In the genomic region with DNA sequence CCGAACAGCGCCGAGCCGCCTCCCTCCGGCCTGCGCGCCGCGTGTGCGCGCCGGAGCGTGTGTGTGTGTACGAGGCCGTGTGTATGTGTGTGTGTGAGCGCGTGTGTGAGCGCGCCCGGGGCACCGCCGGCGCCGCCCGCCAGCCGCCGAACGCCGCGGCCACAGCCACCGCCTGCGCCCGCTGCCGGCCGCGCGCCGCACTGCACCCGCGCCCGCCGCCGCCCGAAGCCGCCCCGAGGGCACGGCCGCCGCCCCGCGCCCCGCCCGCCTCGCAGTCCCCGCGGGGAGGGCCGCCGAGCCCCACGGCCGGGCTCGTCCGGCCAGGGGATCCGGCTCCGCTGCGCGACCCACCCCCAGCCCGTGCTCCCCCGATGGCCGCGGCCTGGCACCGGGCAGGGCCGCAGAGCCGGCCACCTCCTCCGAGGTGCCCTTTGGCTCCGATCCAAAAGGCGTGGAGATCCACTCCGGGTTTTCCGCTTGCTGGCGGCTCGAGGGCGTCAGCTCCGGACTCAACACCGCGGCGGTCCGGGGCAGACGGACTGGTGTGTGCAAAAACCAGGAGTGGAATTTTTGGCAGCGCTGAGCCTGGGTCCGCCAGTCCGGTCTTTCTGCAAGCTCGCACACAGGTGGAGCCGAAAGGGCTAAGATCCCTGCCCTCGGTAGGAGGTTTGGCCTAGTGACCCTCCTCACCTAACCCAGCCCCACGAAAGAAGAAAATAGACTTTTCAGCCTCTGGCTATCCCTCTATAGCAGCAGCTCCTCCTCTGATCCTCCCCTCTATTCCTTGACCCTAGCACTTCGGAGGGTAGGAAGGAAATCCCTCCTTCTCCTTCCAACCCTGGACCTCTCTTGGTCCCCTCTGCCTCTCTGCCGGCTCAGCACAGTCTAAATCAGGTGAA, we compare ENCODE assay signal across 8 cellular contexts. TPM values are rescaled to one million over a fixed set of nuclear protein-coding genes. Genes with fewer than 3 reads are reported as not detected.
DNase-seq lines count a peak whose midpoint lies in the region; ATAC-seq and TF ChIP-seq lines count a peak whose summit lies in the region.

A gene with protein sequence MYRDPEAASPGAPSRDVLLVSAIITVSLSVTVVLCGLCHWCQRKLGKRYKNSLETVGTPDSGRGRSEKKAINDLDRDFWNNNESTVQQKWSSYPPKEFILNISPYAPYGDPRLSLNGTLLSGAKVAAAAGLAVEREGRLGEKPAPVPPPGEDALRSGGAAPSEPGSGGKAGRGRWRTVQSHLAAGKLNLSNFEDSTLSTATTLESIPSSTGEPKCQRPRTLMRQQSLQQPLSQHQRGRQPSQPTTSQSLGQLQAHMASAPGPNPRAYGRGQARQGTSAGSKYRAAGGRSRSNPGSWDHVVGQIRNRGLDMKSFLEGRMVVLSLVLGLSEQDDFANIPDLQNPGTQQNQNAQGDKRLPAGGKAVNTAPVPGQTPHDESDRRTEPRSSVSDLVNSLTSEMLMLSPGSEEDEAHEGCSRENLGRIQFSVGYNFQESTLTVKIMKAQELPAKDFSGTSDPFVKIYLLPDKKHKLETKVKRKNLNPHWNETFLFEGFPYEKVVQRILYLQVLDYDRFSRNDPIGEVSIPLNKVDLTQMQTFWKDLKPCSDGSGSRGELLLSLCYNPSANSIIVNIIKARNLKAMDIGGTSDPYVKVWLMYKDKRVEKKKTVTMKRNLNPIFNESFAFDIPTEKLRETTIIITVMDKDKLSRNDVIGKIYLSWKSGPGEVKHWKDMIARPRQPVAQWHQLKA (minus strand): TSS at position 47 of the 899 bp plus-strand sequence. CDS start 256 bp downstream, outside the sequence.

- H4K20me1 ChIP-seq in smooth muscle cell (ENCODE audit: low read depth), result no peaks in the 10 kb centered on the region

- peaks cover 7% of the 10 kb centered on the region for H3K4me1 ChIP-seq in smooth muscle cell (ENCODE audit: low read depth)

- intact Hi-C loops in activated B cell treated with CpG ODN at 0.5 μM for 24 hours (cut with micrococcal nuclease), result loop anchor here (10.0 kb wide), 2 partner anchors 234 to 286 kb away; a partner anchor contains a TSS

- peak within 1 kb of the TSS; percentile 86 for H3K4me2 ChIP-seq in smooth muscle cell

- TF ChIP-seq CTCF in AG04450 (IDR thresholded peaks at IDR 0.05; ENCODE audit: low read depth, low read length) (no peak), activated B cell treated with CpG ODN at 0.5 μM for 24 hours (IDR thresholded peaks at IDR 0.05) (no peak), smooth muscle cell (IDR thresholded peaks at IDR 0.05; ENCODE audit: borderline replicate concordance, insufficient read depth, poor library complexity, severe bottlenecking) (peak; percentile 9)

- WGBS in smooth muscle cell (ENCODE audit: low lambda C conversion rate), result 5% methylated on average over 32 of the region's 96 CpGs

- H3K4me3 ChIP-seq in AG04450 (ENCODE audit: low read depth, low read length) (peak within 1 kb of the TSS; percentile 47), smooth muscle cell (peak within 1 kb of the TSS; percentile 54)

- DNase-seq in AG04450 (ENCODE audit: low read depth, low spot score), result peak; percentile 96
- DNase-seq in NCI-H2227 treated with DMSO at 0.1 percent for 48 hours (lab: John Stamatoyannopoulos, UW), result peak; percentile 85
- peak; percentile 99 for DNase-seq in activated B cell treated with CpG ODN at 0.5 μM for 24 hours
- DNase-seq in caudate nucleus (lab: John Stamatoyannopoulos, UW), result peak in 60 of 61 donors; percentile 34 to 93 (median 84)
- DNase-seq in immature natural killer cell, result peak; percentile 96 to 97 (median 97)
- peak; percentile 92 for DNase-seq in smooth muscle cell (lab: John Stamatoyannopoulos, UW; ENCODE audit: unreplicated experiment)

- no peaks in the 10 kb centered on the region for H3K36me3 ChIP-seq in smooth muscle cell (ENCODE audit: low read depth)

- H3K27ac ChIP-seq in AG04450 (ENCODE audit: low read depth, low read length) (no peak within 1 kb of the TSS), caudate nucleus (ENCODE audit: low read depth, low read length) (peak within 1 kb of the TSS; percentile 52), smooth muscle cell (ENCODE audit: low read depth) (no peak within 1 kb of the TSS)

- no peak within 1 kb of the TSS for H2AFZ ChIP-seq in smooth muscle cell (ENCODE audit: low read depth)

- H3K79me2 ChIP-seq in smooth muscle cell (ENCODE audit: low read depth), result no peaks in the 10 kb centered on the region

- H3K9me3 Mint-ChIP-seq in activated B cell treated with CpG ODN at 0.5 μM for 24 hours (no peaks in the 10 kb centered on the region), immature natural killer cell (no peaks in the 10 kb centered on the region)

- CTCF ChIA-PET in AG04450 (lab: Charles Lee), result interaction anchor here (0.5 to 1.3 kb wide), 4 partner anchors 18 to 135 kb away, joined by 3 to 5 read pairs (median 4); no protein-coding TSS in a partner anchor
- CTCF ChIA-PET in activated B cell treated with CpG ODN at 0.5 μM for 24 hours (lab: Charles Lee), result no interaction called here

- H3K36me3 Mint-ChIP-seq in activated B cell treated with CpG ODN at 0.5 μM for 24 hours (ENCODE audit: low read depth) (no peaks in the 10 kb centered on the region), immature natural killer cell (no peaks in the 10 kb centered on the region)

- H3K27ac Mint-ChIP-seq in activated B cell treated with CpG ODN at 0.5 μM for 24 hours (peak within 1 kb of the TSS; percentile 59), immature natural killer cell (peak within 1 kb of the TSS in 5 of 6 donors; percentile 29 to 79 (median 57))

- H3K27me3 ChIP-seq in AG04450 (ENCODE audit: control insufficient read depth, insufficient read depth, low read length), result peaks cover 64% of the 10 kb centered on the region
- H3K27me3 ChIP-seq in smooth muscle cell (ENCODE audit: low read depth), result peaks cover 18% of the 10 kb centered on the region

- peak; percentile 86 for ATAC-seq in GM18909 (IDR thresholded peaks at IDR 0.05; ENCODE audit: poor library complexity, unreplicated experiment)
- ATAC-seq in HG03196 (IDR thresholded peaks at IDR 0.05; ENCODE audit: unreplicated experiment), result peak; percentile 78
- peak; percentile 90 for ATAC-seq in activated B cell treated with CpG ODN at 0.5 μM for 24 hours (ENCODE audit: low read depth)

- H3K4me3 Mint-ChIP-seq in activated B cell treated with CpG ODN at 0.5 μM for 24 hours (peak within 1 kb of the TSS; percentile 82), immature natural killer cell (peak within 1 kb of the TSS; percentile 71 to 85 (median 78))

- peaks cover 14% of the 10 kb centered on the region for H3K4me1 Mint-ChIP-seq in activated B cell treated with CpG ODN at 0.5 μM for 24 hours
- peaks cover 9 to 10% of the 10 kb centered on the region in 2 donors for H3K4me1 Mint-ChIP-seq in immature natural killer cell

- POLR2A ChIA-PET in AG04450 (lab: Yijun Ruan, JAX) (interaction anchor here (0.5 kb wide), 1 partner anchor 237 kb away, joined by 6 read pairs; no protein-coding TSS in a partner anchor), activated B cell treated with CpG ODN at 0.5 μM for 24 hours (lab: Charles Lee) (interaction anchor here (0.6 to 0.7 kb wide), 2 partner anchors 10 to 386 kb away, joined by 3 to 4 read pairs; a partner anchor contains a TSS)

- H3F3A ChIP-seq in smooth muscle cell (ENCODE audit: low read depth), result no peaks in the 10 kb centered on the region

- H3K9me3 ChIP-seq in AG04450 (ENCODE audit: control insufficient read depth, insufficient read depth, low read length), result no peaks in the 10 kb centered on the region
- no peaks in the 10 kb centered on the region for H3K9me3 ChIP-seq in smooth muscle cell (replicated peaks; ENCODE audit: low read depth)

- no peak within 1 kb of the TSS for H3K9ac ChIP-seq in smooth muscle cell (ENCODE audit: low read depth)

- H3K27me3 Mint-ChIP-seq in activated B cell treated with CpG ODN at 0.5 μM for 24 hours (peaks cover 53% of the 10 kb centered on the region), immature natural killer cell (ENCODE audit: low read depth in 3 of 3) (peaks cover 20 to 24% (median 21%) of the 10 kb centered on the region in 3 donors)

RNA-seq across cellular contexts. Expression of the gene that starts here (rescaled TPM):
- 0.45 and 0.60 TPM in 2 replicates for polyA plus RNA-seq in AG04450 (2011; rRNA removed)
- polyA minus RNA-seq in AG04450 (2011; rRNA and poly(A)+ RNA removed), result 0.83 and 1.0 TPM in 2 replicates
- not detected in 2 replicates for total RNA-seq in activated B cell treated with CpG ODN at 0.5 μM for 24 hours
- not detected for polyA plus RNA-seq in immature natural killer cell
- total RNA-seq in smooth muscle cell, result 3.7 and 4.0 TPM in 2 replicates
- 0.79 and 4.8 TPM in 2 replicates for polyA plus RNA-seq in smooth muscle cell

Comparison
In these comparisons a context has a peak if more than half of its experiments do, and no peak if none do; other contexts are left out.
1. Peak in DNase-seq and ATAC-seq in activated B cell treated with CpG ODN at 0.5 μM for 24 hours; RNA of the gene not detected or under 1 TPM.
2. Peak in DNase-seq in immature natural killer cell; RNA of the gene not detected or under 1 TPM.